26 cellular contexts compared by ENCODE assay signal in genomic region chr4:173532725-173533511, GRCh38. TPM values are rescaled to one million over a fixed set of nuclear protein-coding genes. Genes with fewer than 3 reads are reported as not detected.
DNase-seq lines count a peak whose midpoint lies in the region; ATAC-seq and TF ChIP-seq lines count a peak whose summit lies in the region.
"Had no signal": no experiment of that assay in that cellular context is flagged by ENCODE, and none has a peak within 500 bp of the region (broad histone marks: within the 10 kb centered on the region; RNA-seq: fewer than 3 reads in every experiment).

No MANE protein-coding gene starts in this region.

- peak overlapping the region; percentile 16 for H3K9ac ChIP-seq in rectal smooth muscle tissue (ENCODE audit: low read length)
- H3K9ac ChIP-seq: BLaER1 had no signal

- H3K27me3 ChIP-seq in H7 (ENCODE audit: control insufficient read depth, insufficient read depth, low read length) (peaks cover 98% of the 10 kb centered on the region), esophagus muscularis mucosa (peaks cover 0 to 50% (median 2%) of the 10 kb centered on the region in 4 donors), rectal smooth muscle tissue (ENCODE audit: control insufficient read depth, insufficient read depth, low read length) (peaks cover 5% of the 10 kb centered on the region)
- H3K27me3 ChIP-seq: ovary had no signal

- H3K4me3 ChIP-seq in H7 (ENCODE audit: insufficient read depth, low read depth, low read length) (no peak overlapping the region), esophagus muscularis mucosa (peak overlapping the region; percentile 82 to 90 (median 88)), rectal smooth muscle tissue (ENCODE audit: low read length) (peak overlapping the region; percentile 65)
- H3K4me3 ChIP-seq: BLaER1, breast epithelium, mucosa of descending colon had no signal

- 73% methylated on average over 4 of the region's 4 CpGs for WGBS in esophagus muscularis mucosa

- intact Hi-C loops in esophagus muscularis mucosa (cut with DNase I), result loop anchor here (10.0 kb wide), 2 partner anchors 212 to 462 kb away; no protein-coding TSS in a partner anchor

- peaks cover 6 to 74% (median 55%) of the 10 kb centered on the region in 4 donors for H3K4me1 ChIP-seq in esophagus muscularis mucosa
- H3K4me1 ChIP-seq in rectal smooth muscle tissue (ENCODE audit: control insufficient read depth, insufficient read depth, low read length), result peaks cover 35% of the 10 kb centered on the region
- H3K4me1 ChIP-seq: BLaER1, breast epithelium had no signal

- TF ChIP-seq CTCF in GM10266 (IDR thresholded peaks at IDR 0.05; ENCODE audit: control insufficient read depth, insufficient read depth, low read depth, missing control alignments), result no peak
- no peak for TF ChIP-seq CTCF in esophagus muscularis mucosa (IDR thresholded peaks at IDR 0.05)

- no peak for ATAC-seq in GM19035 (IDR thresholded peaks at IDR 0.05; ENCODE audit: unreplicated experiment)
- ATAC-seq: activated CD4-positive, alpha-beta T cell treated with anti-CD3 and anti-CD28 coated beads for 36 hours; activated CD8-positive, alpha-beta T cell treated with anti-CD3 and anti-CD28 coated beads, Interleukin-2, amount 10 ng/mL, durations not matched to agents 7 days and 5 days; activated naive CD4-positive, alpha-beta T cell treated with anti-CD3 and anti-CD28 coated beads, Interleukin-2, amount 50 U/mL, for 72 hours; mucosa of descending colon had no signal

- TF ChIP-seq EP300 in esophagus muscularis mucosa (IDR thresholded peaks at IDR 0.05), result no peak

- no peaks in the 10 kb centered on the region for H3K36me3 ChIP-seq in H7 (replicated peaks; ENCODE audit: control insufficient read depth, insufficient read depth, low read length)
- H3K36me3 ChIP-seq in esophagus muscularis mucosa, result peaks cover 0 to 11% (median 0%) of the 10 kb centered on the region in 4 donors
- peaks cover 4% of the 10 kb centered on the region for H3K36me3 ChIP-seq in rectal smooth muscle tissue (ENCODE audit: control insufficient read depth, insufficient read depth, low read length)
- H3K36me3 ChIP-seq: BLaER1, breast epithelium, ovary, Peyer's patch had no signal

- H3K9me3 ChIP-seq in esophagus muscularis mucosa, result no peaks in the 10 kb centered on the region
- H3K9me3 ChIP-seq: breast epithelium, mucosa of descending colon, ovary, Peyer's patch had no signal

- peak; percentile 10 for DNase-seq in GM10266 (ENCODE audit: extremely low spot score)
- peak; percentile 4 for DNase-seq in H7
- DNase-seq in esophagus muscularis mucosa (ENCODE audit: extremely low spot score), result no peak
- DNase-seq in activated naive CD4-positive, alpha-beta T cell treated with anti-CD3 and anti-CD28 coated beads, Interleukin-2, amount 50 U/mL, for 16 hours, result no peak
- DNase-seq in hypothalamus (lab: John Stamatoyannopoulos, UW), result no peak
- no peak for DNase-seq in GF-D8 (lab: John Stamatoyannopoulos, UW)
- DNase-seq: activated CD4-positive, alpha-beta T cell treated with anti-CD3 and anti-CD28 coated beads for 36 hours; activated CD8-positive, alpha-beta T cell treated with anti-CD3 and anti-CD28 coated beads, Interleukin-2, amount 10 ng/mL, durations not matched to agents 7 days and 5 days; effector CD4-positive, alpha-beta T cell; mucosa of descending colon; MV-4-11; NCI-H1436 treated with DMSO at 0.1 percent for 48 hours; NCI-H774; ovary; Peyer's patch; SIG-M5; T-helper 9 cell; trophoblast cell had no signal

- no peak for TF ChIP-seq POLR2A in esophagus muscularis mucosa (IDR thresholded peaks at IDR 0.05; ENCODE audit: low read depth)

- peak overlapping the region; percentile 96 to 98 (median 98) for H3K27ac ChIP-seq in esophagus muscularis mucosa (replicated peaks in 1 of 4)
- H3K27ac ChIP-seq in rectal smooth muscle tissue (ENCODE audit: low read depth, low read length), result peak overlapping the region; percentile 98
- H3K27ac ChIP-seq: BLaER1, breast epithelium, ovary had no signal

RNA-seq across cellular contexts. Expression of gene HAND2, which starts 2.9 kb away (rescaled TPM):
- total RNA-seq in H7 (2014; rRNA removed; shearing (Covaris generic)), result not detected in 2 replicates
- total RNA-seq in esophagus muscularis mucosa, result 100 to 1,000 TPM in 3 of 4 donors, 10 to 100 TPM in 1; 77.7 to 165 (median 138) TPM
- total RNA-seq: activated CD4-positive, alpha-beta T cell treated with anti-CD3 and anti-CD28 coated beads for 36 hours; activated CD8-positive, alpha-beta T cell treated with anti-CD3 and anti-CD28 coated beads, Interleukin-2, amount 10 ng/mL, durations not matched to agents 7 days and 5 days; activated naive CD4-positive, alpha-beta T cell treated with anti-CD3 and anti-CD28 coated beads, Interleukin-2, amount 50 U/mL, for 72 hours; kidney epithelial cell; lung microvascular endothelial cell; renal cortical epithelial cell had no signal

Comparison
In these comparisons a context has a peak if more than half of its experiments do, and no peak if none do; other contexts are left out.
1. DNase-seq: peak in GM10266 (single experiment) and H7 (single experiment); none in esophagus muscularis mucosa (single experiment), activated naive CD4-positive, alpha-beta T cell treated with anti-CD3 and anti-CD28 coated beads, Interleukin-2, amount 50 U/mL, for 16 hours (single experiment), hypothalamus (0 of 51) and GF-D8 (single experiment).
2. RNA of gene HAND2, which starts 2.9 kb away (total RNA-seq): 77.7 to 165 TPM in esophagus muscularis mucosa; not detected in H7; every median in the first group is over 10 times any median in the second.